1 cellular context compared by ENCODE assay signal in the genomic region with DNA sequence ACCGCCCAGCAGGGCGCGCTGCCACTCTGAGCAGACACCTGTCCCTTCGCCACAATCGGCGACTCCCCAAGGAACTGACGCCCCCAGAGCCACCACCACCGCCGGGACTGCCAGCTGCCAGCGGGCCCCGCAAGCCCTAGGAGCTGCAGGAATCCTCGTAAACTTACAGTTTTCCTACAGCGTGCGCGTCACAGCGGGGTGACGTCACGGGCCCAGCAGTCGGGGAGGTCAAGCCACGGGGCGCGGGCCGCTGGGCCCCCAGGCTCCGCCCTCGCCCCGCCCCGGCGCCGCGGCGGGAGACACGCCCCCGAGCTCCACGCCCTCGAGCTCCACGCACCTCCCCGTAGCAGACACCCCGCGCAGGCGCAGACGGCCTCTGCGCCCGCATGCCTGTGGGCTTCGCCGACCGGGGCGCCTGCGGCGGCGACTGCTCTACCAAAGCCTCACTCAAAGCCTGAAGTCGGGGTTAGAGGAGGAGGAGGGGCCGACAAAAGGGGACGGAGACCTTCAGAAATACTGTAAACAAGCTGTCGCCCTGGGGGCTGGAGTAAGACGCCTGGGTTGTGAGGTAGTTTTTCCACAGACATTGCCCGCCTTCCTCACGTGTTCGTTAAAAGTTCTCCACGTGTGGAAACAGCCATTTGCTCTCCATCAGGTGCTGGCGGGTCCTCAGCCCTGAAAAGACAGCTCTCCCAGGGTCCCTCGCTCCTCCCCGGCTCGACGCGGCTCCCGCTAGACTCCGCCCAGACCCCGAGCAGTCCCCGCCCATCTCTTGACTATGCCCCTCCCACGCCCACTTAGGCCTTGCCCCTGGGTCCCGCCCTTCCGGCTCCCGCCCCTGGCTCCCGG.
TF ChIP-seq lines count a peak whose summit lies in the region.

ZNF438 (minus strand) TSS at position 200 of the 849 bp plus-strand sequence. CDS start 154,831 bp downstream, outside the sequence.

TF ChIP-seq in HEK293, 187 proteins besides CTCF, POLR2A, EP300 and RAD21 (continued from another document):
- TF ChIP-seq, protein P1, sequence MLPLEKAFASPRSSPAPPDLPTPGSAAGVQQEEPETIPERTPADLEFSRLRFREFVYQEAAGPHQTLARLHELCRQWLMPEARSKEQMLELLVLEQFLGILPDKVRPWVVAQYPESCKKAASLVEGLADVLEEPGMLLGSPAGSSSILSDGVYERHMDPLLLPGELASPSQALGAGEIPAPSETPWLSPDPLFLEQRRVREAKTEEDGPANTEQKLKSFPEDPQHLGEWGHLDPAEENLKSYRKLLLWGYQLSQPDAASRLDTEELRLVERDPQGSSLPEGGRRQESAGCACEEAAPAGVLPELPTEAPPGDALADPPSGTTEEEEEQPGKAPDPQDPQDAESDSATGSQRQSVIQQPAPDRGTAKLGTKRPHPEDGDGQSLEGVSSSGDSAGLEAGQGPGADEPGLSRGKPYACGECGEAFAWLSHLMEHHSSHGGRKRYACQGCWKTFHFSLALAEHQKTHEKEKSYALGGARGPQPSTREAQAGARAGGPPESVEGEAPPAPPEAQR (tag by site-specific recombination; IDR thresholded peaks at IDR 0.05) = no peak
- TF ChIP-seq ZNF221 (tag by site-specific recombination; IDR thresholded peaks at IDR 0.05; ENCODE audit: borderline replicate concordance) = no peak
- TF ChIP-seq ZNF157 (tag by site-specific recombination; IDR thresholded peaks at IDR 0.05) = no peak
- peak; percentile 99 for TF ChIP-seq ZNF335 (tag by site-specific recombination; conservative IDR thresholded peaks at IDR 0.05)
- TF ChIP-seq ZNF645 (tag by site-specific recombination; IDR thresholded peaks at IDR 0.05) = no peak
- no peak for TF ChIP-seq GLI2 (tag by site-specific recombination; IDR thresholded peaks at IDR 0.05; ENCODE audit: borderline replicate concordance, low read depth)
- peak; percentile 96 for TF ChIP-seq SP3 (tag by site-specific recombination; IDR thresholded peaks at IDR 0.05)
- TF ChIP-seq ZNF362 (tag by site-specific recombination; IDR thresholded peaks at IDR 0.05) = no peak
- TF ChIP-seq, protein P2, sequence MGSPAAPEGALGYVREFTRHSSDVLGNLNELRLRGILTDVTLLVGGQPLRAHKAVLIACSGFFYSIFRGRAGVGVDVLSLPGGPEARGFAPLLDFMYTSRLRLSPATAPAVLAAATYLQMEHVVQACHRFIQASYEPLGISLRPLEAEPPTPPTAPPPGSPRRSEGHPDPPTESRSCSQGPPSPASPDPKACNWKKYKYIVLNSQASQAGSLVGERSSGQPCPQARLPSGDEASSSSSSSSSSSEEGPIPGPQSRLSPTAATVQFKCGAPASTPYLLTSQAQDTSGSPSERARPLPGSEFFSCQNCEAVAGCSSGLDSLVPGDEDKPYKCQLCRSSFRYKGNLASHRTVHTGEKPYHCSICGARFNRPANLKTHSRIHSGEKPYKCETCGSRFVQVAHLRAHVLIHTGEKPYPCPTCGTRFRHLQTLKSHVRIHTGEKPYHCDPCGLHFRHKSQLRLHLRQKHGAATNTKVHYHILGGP (tag by site-specific recombination; IDR thresholded peaks at IDR 0.05) = no peak
- TF ChIP-seq ZNF776 (tag by site-specific recombination; IDR thresholded peaks at IDR 0.05; ENCODE audit: borderline replicate concordance) = no peak
- TF ChIP-seq ZFHX2 (tag by site-specific recombination; conservative IDR thresholded peaks at IDR 0.05) = peak; percentile 68
- no peak for TF ChIP-seq RBAK (tag by site-specific recombination; IDR thresholded peaks at IDR 0.05)
- TF ChIP-seq PRDM4 (tag by site-specific recombination; IDR thresholded peaks at IDR 0.05) = peak; percentile 54; the same call in 1 of the 2 replicates
- peak; percentile 70; the same call in 1 of the 2 replicates for TF ChIP-seq ZFP37 (tag by site-specific recombination; IDR thresholded peaks at IDR 0.05)
- TF ChIP-seq ZNF146 (tag by site-specific recombination; IDR thresholded peaks at IDR 0.05) = no peak; the same call in 1 of the 2 replicates
- peak; percentile 81 for TF ChIP-seq ZXDB (tag by site-specific recombination; IDR thresholded peaks at IDR 0.05)
- peak; percentile 97 for TF ChIP-seq PATZ1 (tag by site-specific recombination; IDR thresholded peaks at IDR 0.05)
- TF ChIP-seq ZNF121 (tag by site-specific recombination; IDR thresholded peaks at IDR 0.05) = no peak
- TF ChIP-seq, protein P3, sequence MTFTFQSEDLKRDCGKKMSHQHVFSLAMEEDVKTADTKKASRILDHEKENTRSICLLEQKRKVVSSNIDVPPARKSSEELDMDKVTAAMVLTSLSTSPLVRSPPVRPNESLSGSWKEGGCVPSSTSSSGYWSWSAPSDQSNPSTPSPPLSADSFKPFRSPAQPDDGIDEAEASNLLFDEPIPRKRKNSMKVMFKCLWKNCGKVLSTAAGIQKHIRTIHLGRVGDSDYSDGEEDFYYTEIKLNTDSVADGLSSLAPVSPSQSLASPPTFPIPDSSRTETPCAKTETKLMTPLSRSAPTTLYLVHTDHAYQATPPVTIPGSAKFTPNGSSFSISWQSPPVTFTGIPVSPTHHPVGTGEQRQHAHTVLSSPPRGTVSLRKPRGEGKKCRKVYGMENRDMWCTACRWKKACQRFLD (tag by site-specific recombination; IDR thresholded peaks at IDR 0.05) = no peak
- TF ChIP-seq MYNN (tag by site-specific recombination; IDR thresholded peaks at IDR 0.05; ENCODE audit: borderline replicate concordance) = no peak
- TF ChIP-seq ZNF707 (tag by site-specific recombination; IDR thresholded peaks at IDR 0.05) = no peak
- TF ChIP-seq ZNF514 (tag by site-specific recombination; IDR thresholded peaks at IDR 0.05) = no peak
- TF ChIP-seq ZNF660 (tag by site-specific recombination; IDR thresholded peaks at IDR 0.05) = peak; percentile 66; the same call in 1 of the 2 replicates
- TF ChIP-seq ZNF549 (tag by site-specific recombination; IDR thresholded peaks at IDR 0.05) = no peak
- no peak for TF ChIP-seq ZNF624 (tag by site-specific recombination; IDR thresholded peaks at IDR 0.05)
- TF ChIP-seq ZNF561 (tag by site-specific recombination; IDR thresholded peaks at IDR 0.05; ENCODE audit: borderline replicate concordance) = peak; percentile 85; the same call in 1 of the 2 replicates
- TF ChIP-seq ZFP3 (tag by site-specific recombination; IDR thresholded peaks at IDR 0.05; ENCODE audit: low read depth) = no peak
